18 cellular contexts compared by ENCODE assay signal in genomic region chr16:7614022-7614795, GRCh38.
"Had no signal": no experiment of that assay in that cellular context is flagged by ENCODE, and none has a peak within 500 bp of the region (broad histone marks: within the 10 kb centered on the region; RNA-seq: fewer than 3 reads in every experiment).

No MANE protein-coding gene starts in this region.

- H3K27me3 ChIP-seq: hepatocyte, left lung, neural progenitor cell, ovary, spleen, testis, tibial nerve had no signal

- H3K4me3 ChIP-seq: hepatocyte, left lung, lower lobe of right lung, neural progenitor cell, ovary, spleen, testis, tibial nerve had no signal

- H2AFZ ChIP-seq: hepatocyte, neural progenitor cell had no signal

- H3K36me3 ChIP-seq: left lung, lower lobe of right lung, neural progenitor cell, ovary, spleen, tibial nerve had no signal

- DNase-seq: effector memory CD8-positive, alpha-beta T cell; foreskin melanocyte; left lung; lower lobe of right lung; natural killer cell; nucleus accumbens; ovary; spleen; stimulated activated CD4-positive, alpha-beta T cell treated with anti-CD3 and anti-CD28 coated beads, Interleukin-15, amount 100 ng/mL, for 24 hours; stimulated activated CD4-positive, alpha-beta T cell treated with anti-CD3 and anti-CD28 coated beads, Interleukin-1b, Interleukin-23, amount 100 ng/mL, for 48 hours; stimulated activated CD4-positive, alpha-beta T cell treated with anti-CD3 and anti-CD28 coated beads, Interleukin-4, amount 100 ng/mL, for 4 hours; stimulated activated naive B cell treated with anti-CD40 and anti-IgM and Interleukin-4, amounts not matched to agents 10 μg/mL and 1 μg/mL and 100 μg/mL, for 72 hours; stimulated activated naive CD8-positive, alpha-beta T cell treated with anti-CD3 and anti-CD28 coated beads, Interleukin-15, amount 100 ng/mL, for 72 hours; testis had no signal

- H3K4me2 ChIP-seq: hepatocyte, neural progenitor cell had no signal

- H3K79me2 ChIP-seq: hepatocyte had no signal

- H3K4me1 ChIP-seq: left lung, lower lobe of right lung, spleen, testis, tibial nerve had no signal

- H3K27ac ChIP-seq: hepatocyte, left lung, lower lobe of right lung, neural progenitor cell, ovary, spleen, testis, tibial nerve had no signal

- FAIRE-seq: endothelial cell of umbilical vein had no signal

- H3K9me3 ChIP-seq: lower lobe of right lung, ovary, testis, tibial nerve had no signal

- H3K9ac ChIP-seq: neural progenitor cell had no signal
